Comparison of ENCODE assay signal across 9 cellular contexts in the genomic region with DNA sequence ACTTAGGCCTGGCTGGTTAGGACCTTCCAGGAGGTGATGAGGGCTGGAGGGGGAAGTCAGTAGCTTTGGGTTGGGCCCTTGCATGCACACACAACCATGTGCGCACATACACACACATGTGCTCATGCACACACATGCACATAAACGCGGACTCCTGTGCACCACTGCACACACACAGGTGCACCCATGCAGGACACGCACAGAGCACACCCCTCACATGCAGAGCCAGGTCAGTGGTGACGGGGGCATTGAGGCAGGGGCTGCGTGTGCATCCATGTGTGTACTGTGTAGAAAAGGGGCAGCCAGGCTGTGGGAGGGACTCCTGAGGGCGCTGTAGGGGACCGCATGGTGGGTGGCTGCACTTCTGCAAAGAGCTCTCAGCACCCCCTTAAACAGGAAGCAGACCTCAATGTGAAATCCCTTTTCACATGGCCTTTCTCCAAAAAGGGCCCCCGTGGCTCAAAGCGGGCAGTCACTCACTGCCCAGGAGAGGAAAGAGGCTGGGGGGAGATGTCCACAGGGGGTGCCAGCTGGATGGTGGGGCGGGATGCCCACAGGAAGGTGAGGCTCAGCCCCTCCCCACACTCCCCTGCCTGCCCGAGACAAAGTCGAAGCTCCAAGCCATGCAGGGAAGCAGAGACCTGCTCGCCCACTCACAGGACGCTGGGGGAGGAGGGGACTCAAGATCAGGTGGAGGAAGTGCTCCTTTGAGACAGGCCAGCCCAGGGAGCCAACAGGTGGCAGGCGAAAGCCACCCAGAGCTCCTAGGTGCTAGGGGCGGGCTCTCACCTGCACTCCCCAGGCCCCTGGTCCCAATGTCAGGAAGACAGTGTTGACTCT.
DNase-seq lines count a peak whose midpoint lies in the region; ATAC-seq and TF ChIP-seq lines count a peak whose summit lies in the region.
"Had no signal": no experiment of that assay in that cellular context is flagged by ENCODE, and none has a peak within 500 bp of the region (broad histone marks: within the 10 kb centered on the region; RNA-seq: fewer than 3 reads in every experiment).

No MANE protein-coding gene starts in this region.

- DNase-seq in GM12865 (ENCODE audit: low read depth) (peak; percentile 53), OCI-LY7 (ENCODE audit: low spot score) (peak; percentile 72), right cardiac atrium (peak in 2 of 3 donors; percentile 39 to 42), NCI-H345 (lab: John Stamatoyannopoulos, UW) (no peak), iPS-NIHi11 (ENCODE audit: low spot score) (no peak), esophagus muscularis mucosa (ENCODE audit: extremely low spot score) (no peak), stomach (no peak)

- H3K9me3 ChIP-seq in OCI-LY7 (ENCODE audit: low read length) (no peaks in the 10 kb centered on the region), right cardiac atrium (ENCODE audit: control insufficient read depth, low read length) (no peaks in the 10 kb centered on the region), esophagus muscularis mucosa (no peaks in the 10 kb centered on the region), stomach (no peaks in the 10 kb centered on the region)
- H3K9me3 ChIP-seq: adrenal gland had no signal

- 79% methylated on average over 17 of the region's 17 CpGs for WGBS in right cardiac atrium
- 79% methylated on average over 16 of the region's 17 CpGs for WGBS in esophagus muscularis mucosa
- 76 to 85% (median 78%) methylated on average over 12 to 17 of the region's 17 CpGs for WGBS in stomach, 5 donors

- no peaks in the 10 kb centered on the region for H4K20me1 ChIP-seq in OCI-LY7 (ENCODE audit: insufficient read depth, low read length)

- no peaks in the 10 kb centered on the region for H3K9me2 ChIP-seq in OCI-LY7 (ENCODE audit: insufficient read depth, low read length)

- TF ChIP-seq CTCF in GM12865 (IDR thresholded peaks at IDR 0.05; ENCODE audit: insufficient read depth, low read depth, low read length, missing control alignments) (no peak), OCI-LY7 (conservative IDR thresholded peaks at IDR 0.05; ENCODE audit: low read length) (peak; percentile 62), esophagus muscularis mucosa (IDR thresholded peaks at IDR 0.05) (no peak), stomach (IDR thresholded peaks at IDR 0.05) (no peak)

- CTCF ChIA-PET in OCI-LY7 (lab: Charles Lee; ENCODE audit: unreplicated experiment) = interaction anchor here (0.5 to 1.4 kb wide), 5 partner anchors 9 to 43 kb away, joined by 3 to 4 read pairs (median 4); no protein-coding TSS in a partner anchor

- peak overlapping the region; percentile 20; the same call in 1 of the 2 replicates for H2AFZ ChIP-seq in OCI-LY7 (ENCODE audit: low read length)

- ATAC-seq in GM21576 (IDR thresholded peaks at IDR 0.05; ENCODE audit: unreplicated experiment) (peak; percentile 48), right cardiac atrium (no peak)

- peak overlapping the region; percentile 59 for H3K4me2 ChIP-seq in OCI-LY7 (ENCODE audit: low read length)

- H3K27ac ChIP-seq in OCI-LY7 (ENCODE audit: low read depth, low read length, poor library complexity, severe bottlenecking) (peak overlapping the region; percentile 62), right cardiac atrium (ENCODE audit: low read length) (no peak overlapping the region), esophagus muscularis mucosa (replicated peaks in 1 of 4) (peak overlapping the region in 1 of 4 donors; percentile 87), stomach (peak overlapping the region in 2 of 5 donors; percentile 46 to 85)
- H3K27ac ChIP-seq: adrenal gland had no signal

- H3K36me3 ChIP-seq in OCI-LY7 (ENCODE audit: insufficient read depth, low read length) (peaks cover 87% of the 10 kb centered on the region), esophagus muscularis mucosa (peaks cover 30 to 89% (median 79%) of the 10 kb centered on the region in 4 donors), stomach (peaks cover 48 to 86% (median 78%) of the 10 kb centered on the region in 4 donors)

- POLR2A ChIA-PET in OCI-LY7 (lab: Charles Lee) = interaction anchor here (0.6 to 1.5 kb wide), 6 partner anchors 9 to 182 kb away, joined by 3 to 4 read pairs (median 4); no protein-coding TSS in a partner anchor

- H3K27me3 ChIP-seq in right cardiac atrium (ENCODE audit: control insufficient read depth, insufficient read depth) = no peaks in the 10 kb centered on the region
- H3K27me3 ChIP-seq in esophagus muscularis mucosa = no peaks in the 10 kb centered on the region
- no peaks in the 10 kb centered on the region for H3K27me3 ChIP-seq in stomach
- H3K27me3 ChIP-seq: adrenal gland had no signal

- H3K79me2 ChIP-seq in OCI-LY7 (ENCODE audit: insufficient read depth, low read depth, low read length) = no peaks in the 10 kb centered on the region

- H3K4me3 ChIP-seq in GM12865 (ENCODE audit: low read depth, low read length) (no peak overlapping the region), OCI-LY7 (ENCODE audit: low read depth, low read length, poor library complexity, severe bottlenecking) (peak overlapping the region; percentile 7), right cardiac atrium (ENCODE audit: low read length) (no peak overlapping the region), esophagus muscularis mucosa (no peak overlapping the region), stomach (no peak overlapping the region)
- H3K4me3 ChIP-seq: adrenal gland had no signal

- TF ChIP-seq EP300 in esophagus muscularis mucosa (IDR thresholded peaks at IDR 0.05) (no peak), stomach (IDR thresholded peaks at IDR 0.05) (no peak)

- BruUV-seq in OCI-LY7 (replicated peaks; lab: Mats Ljungman, UMichigan) = no TSS peak

- H3K4me1 ChIP-seq in OCI-LY7 (ENCODE audit: insufficient read depth, low read length, poor library complexity, severe bottlenecking) = peaks cover 39% of the 10 kb centered on the region
- peaks cover 7% of the 10 kb centered on the region for H3K4me1 ChIP-seq in right cardiac atrium (ENCODE audit: control insufficient read depth, insufficient read depth, low read length)
- peaks cover 50 to 91% (median 89%) of the 10 kb centered on the region in 4 donors for H3K4me1 ChIP-seq in esophagus muscularis mucosa
- H3K4me1 ChIP-seq in stomach = peaks cover 10 to 42% (median 31%) of the 10 kb centered on the region in 4 donors
- H3K4me1 ChIP-seq: adrenal gland had no signal

- no peak for TF ChIP-seq POLR2A in esophagus muscularis mucosa (IDR thresholded peaks at IDR 0.05; ENCODE audit: low read depth)
- no peak for TF ChIP-seq POLR2A in stomach (IDR thresholded peaks at IDR 0.05)

- intact Hi-C loops in OCI-LY7 (cut with micrococcal nuclease; ENCODE audit: unreplicated experiment) = loop anchor here (1.0 kb wide), 1 partner anchor 184 kb away; no protein-coding TSS in a partner anchor
- intact Hi-C loops in right cardiac atrium (cut with DNase I) = no loop called here
- intact Hi-C loops in esophagus muscularis mucosa (cut with DNase I) = no loop called here
- intact Hi-C loops in stomach (cut with DNase I; ENCODE audit: low total_unique reads) = no loop called here

Comparison
In these comparisons a context has a peak if more than half of its experiments do, and no peak if none do; other contexts are left out.
1. DNase-seq: peak in GM12865 (single experiment), OCI-LY7 (single experiment) and right cardiac atrium (2 of 3); none in NCI-H345 (single experiment), iPS-NIHi11 (single experiment), esophagus muscularis mucosa (single experiment) and stomach (single experiment).